ENCODE assay signal across 11 cellular contexts in the genomic region with DNA sequence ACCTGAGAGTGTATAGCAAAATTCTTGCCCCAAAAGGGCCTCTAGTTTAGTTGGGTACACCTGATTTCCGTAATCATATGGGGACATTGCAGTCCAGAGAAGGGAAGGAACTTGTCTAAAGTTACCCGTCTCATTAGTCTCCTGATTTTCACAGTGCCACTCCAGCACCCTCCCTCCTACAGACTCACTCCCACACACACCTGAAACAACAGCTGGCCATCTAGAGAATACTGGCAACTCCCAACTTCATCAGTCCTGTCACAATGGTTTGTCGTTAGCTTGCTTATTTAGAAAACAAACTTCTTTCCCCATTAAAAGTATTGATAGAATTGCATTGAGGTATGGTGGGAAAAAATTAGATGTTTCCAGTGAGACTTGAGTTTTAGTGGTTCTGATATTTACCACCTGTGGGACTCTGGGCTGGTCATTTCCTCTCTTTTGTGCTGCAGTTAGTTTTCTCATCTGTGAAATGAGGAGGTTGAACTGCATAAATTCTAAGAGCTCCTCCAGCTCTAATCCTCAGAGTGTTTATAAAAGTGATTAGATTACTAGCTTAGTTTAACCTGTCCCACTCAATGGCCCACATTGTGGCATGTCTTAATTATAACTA. TPM values are rescaled to one million over a fixed set of nuclear protein-coding genes. Genes with fewer than 3 reads are reported as not detected.
DNase-seq lines count a peak whose midpoint lies in the region; TF ChIP-seq lines count a peak whose summit lies in the region.
"Had no signal": no experiment of that assay in that cellular context is flagged by ENCODE, and none has a peak within 500 bp of the region (broad histone marks: within the 10 kb centered on the region; RNA-seq: fewer than 3 reads in every experiment).

No MANE protein-coding gene starts in this region.

- H3K4me1 Mint-ChIP-seq in neural progenitor cell, result peaks cover 31% of the 10 kb centered on the region

- WGBS in esophagus muscularis mucosa, result 78% methylated on average over 3 of the region's 3 CpGs

- TF ChIP-seq CTCF in esophagus muscularis mucosa (IDR thresholded peaks at IDR 0.05) (no peak), neural progenitor cell (IDR thresholded peaks at IDR 0.05) (no peak)

- DNase-seq in esophagus muscularis mucosa (ENCODE audit: extremely low spot score) (no peak), neural progenitor cell (ENCODE audit: low spot score) (no peak), T-helper 9 cell (no peak), NCI-H748 treated with DMSO at 0.1 percent for 48 hours (lab: John Stamatoyannopoulos, UW) (no peak), activated gamma-delta T cell treated with Interleukin-2 at 50 U/mL for 16 hours (no peak)
- no peak for DNase-seq in stimulated activated naive CD4-positive, alpha-beta T cell treated with Interleukin-2 at 50 U/mL for 16 hours (lab: John Stamatoyannopoulos, UW)
- DNase-seq: activated CD4-positive, alpha-beta T cell treated with anti-CD3 and anti-CD28 coated beads, Interleukin-2, amount 10 ng/mL, durations not matched to agents 7 days and 5 days; AML-193; stimulated activated CD8-positive, alpha-beta memory T cell treated with anti-CD3 and anti-CD28 coated beads, Interleukin-4, amount 100 ng/mL, for 48 hours had no signal

- H3K4me2 ChIP-seq in neural progenitor cell, result no peak overlapping the region

- H3K9me3 ChIP-seq in HUES6 (ENCODE audit: control insufficient read depth, insufficient read depth, low read depth, low read length) (no peaks in the 10 kb centered on the region; the same call in 1 of the 2 replicates), esophagus muscularis mucosa (no peaks in the 10 kb centered on the region), neural progenitor cell (ENCODE audit: low read depth) (no peaks in the 10 kb centered on the region)

- peaks cover 5% of the 10 kb centered on the region; the same call in 1 of the 2 replicates for H3K36me3 ChIP-seq in ACC112 (ENCODE audit: insufficient read depth, low read length)
- no peaks in the 10 kb centered on the region for H3K36me3 ChIP-seq in HUES6 (ENCODE audit: control insufficient read depth, insufficient read depth, low read length)
- H3K36me3 ChIP-seq in esophagus muscularis mucosa, result no peaks in the 10 kb centered on the region
- no peaks in the 10 kb centered on the region for H3K36me3 ChIP-seq in neural progenitor cell

- intact Hi-C loops in esophagus muscularis mucosa (cut with DNase I), result no loop called here

- H3K4me3 ChIP-seq in ACC112 (ENCODE audit: low read depth, low read length) (peak overlapping the region; percentile 83), HUES6 (ENCODE audit: low read depth, low read length) (peak overlapping the region; percentile 77; the same call in 1 of the 2 replicates), esophagus muscularis mucosa (peak overlapping the region; percentile 71 to 85 (median 75)), neural progenitor cell (no peak overlapping the region)

- H3K4me3 Mint-ChIP-seq in neural progenitor cell, result peak overlapping the region; percentile 86

- peaks cover 2% of the 10 kb centered on the region for H3K9me3 Mint-ChIP-seq in neural progenitor cell
- H3K9me3 Mint-ChIP-seq: activated CD4-positive, alpha-beta T cell treated with anti-CD3 and anti-CD28 coated beads, Interleukin-2, amount 10 ng/mL, durations not matched to agents 7 days and 5 days had no signal

- H3K79me2 ChIP-seq in ACC112 (ENCODE audit: control insufficient read depth, insufficient read depth, low read length, unreplicated experiment) (peaks cover 38% of the 10 kb centered on the region), neural progenitor cell (ENCODE audit: low read depth) (no peaks in the 10 kb centered on the region)

- H3K27me3 ChIP-seq in ACC112 (ENCODE audit: insufficient read depth, low read length), result no peaks in the 10 kb centered on the region
- H3K27me3 ChIP-seq in HUES6 (ENCODE audit: control insufficient read depth, insufficient read depth, low read length), result peaks cover 51% of the 10 kb centered on the region
- no peaks in the 10 kb centered on the region for H3K27me3 ChIP-seq in esophagus muscularis mucosa
- peaks cover 42% of the 10 kb centered on the region for H3K27me3 ChIP-seq in neural progenitor cell

- TF ChIP-seq EP300 in esophagus muscularis mucosa (IDR thresholded peaks at IDR 0.05), result no peak

- H3F3A ChIP-seq in neural progenitor cell (ENCODE audit: low read depth), result no peaks in the 10 kb centered on the region

- peaks cover 36% of the 10 kb centered on the region for H3K4me1 ChIP-seq in ACC112 (ENCODE audit: control insufficient read depth, insufficient read depth, low read length, unreplicated experiment)
- H3K4me1 ChIP-seq in HUES6 (ENCODE audit: control insufficient read depth, insufficient read depth, low read length), result peaks cover 55% of the 10 kb centered on the region
- H3K4me1 ChIP-seq in esophagus muscularis mucosa, result peaks cover 2 to 65% (median 52%) of the 10 kb centered on the region in 4 donors
- no peaks in the 10 kb centered on the region for H3K4me1 ChIP-seq in neural progenitor cell

- H3K27ac ChIP-seq in ACC112 (ENCODE audit: low read depth, low read length), result no peak overlapping the region
- no peak overlapping the region for H3K27ac ChIP-seq in HUES6 (ENCODE audit: low read depth, low read length)
- H3K27ac ChIP-seq in esophagus muscularis mucosa (replicated peaks in 1 of 4), result peak overlapping the region; percentile 92 to 98 (median 96)
- H3K27ac ChIP-seq in neural progenitor cell, result no peak overlapping the region

- H3K9ac ChIP-seq in HUES6 (ENCODE audit: low read length) (no peak overlapping the region), neural progenitor cell (no peak overlapping the region)

- no peak for TF ChIP-seq POLR2A in esophagus muscularis mucosa (IDR thresholded peaks at IDR 0.05; ENCODE audit: low read depth)

- H3K27ac Mint-ChIP-seq in neural progenitor cell, result no peak overlapping the region
- H3K27ac Mint-ChIP-seq: activated CD4-positive, alpha-beta T cell treated with anti-CD3 and anti-CD28 coated beads, Interleukin-2, amount 10 ng/mL, durations not matched to agents 7 days and 5 days had no signal

- H2AFZ ChIP-seq in ACC112 (ENCODE audit: low read length, unreplicated experiment) (no peak overlapping the region), neural progenitor cell (replicated peaks) (no peak overlapping the region)

- H3K27me3 Mint-ChIP-seq in neural progenitor cell (ENCODE audit: insufficient read depth, low read depth), result peaks cover 8% of the 10 kb centered on the region

- H3K36me3 Mint-ChIP-seq in neural progenitor cell, result peaks cover 2% of the 10 kb centered on the region

- H4K20me1 ChIP-seq in neural progenitor cell (ENCODE audit: low read depth), result no peaks in the 10 kb centered on the region

RNA-seq across cellular contexts. Expression of gene IL13RA1, which starts 1.7 kb away (rescaled TPM):
- 100 to 1,000 TPM in 1 of 4 donors, 10 to 100 TPM in 3; 53.1 to 101 (median 85.2) TPM for total RNA-seq in esophagus muscularis mucosa
- 1.8 and 3.2 TPM in 2 replicates for total RNA-seq in neural progenitor cell (ENCODE audit: low replicate concordance)

Comparison
In these comparisons a context has a peak if more than half of its experiments do, and no peak if none do; other contexts are left out.
1. H3K27ac ChIP-seq: peak in esophagus muscularis mucosa (4 of 4); none in ACC112 (single experiment), HUES6 (single experiment) and neural progenitor cell (single experiment).
2. RNA of gene IL13RA1, which starts 1.7 kb away (total RNA-seq): 53.1 to 101 TPM in esophagus muscularis mucosa; 1.8 to 3.2 TPM in neural progenitor cell; every median in the first group is over 10 times any median in the second.